8 cellular contexts compared by ENCODE assay signal in the genomic region with DNA sequence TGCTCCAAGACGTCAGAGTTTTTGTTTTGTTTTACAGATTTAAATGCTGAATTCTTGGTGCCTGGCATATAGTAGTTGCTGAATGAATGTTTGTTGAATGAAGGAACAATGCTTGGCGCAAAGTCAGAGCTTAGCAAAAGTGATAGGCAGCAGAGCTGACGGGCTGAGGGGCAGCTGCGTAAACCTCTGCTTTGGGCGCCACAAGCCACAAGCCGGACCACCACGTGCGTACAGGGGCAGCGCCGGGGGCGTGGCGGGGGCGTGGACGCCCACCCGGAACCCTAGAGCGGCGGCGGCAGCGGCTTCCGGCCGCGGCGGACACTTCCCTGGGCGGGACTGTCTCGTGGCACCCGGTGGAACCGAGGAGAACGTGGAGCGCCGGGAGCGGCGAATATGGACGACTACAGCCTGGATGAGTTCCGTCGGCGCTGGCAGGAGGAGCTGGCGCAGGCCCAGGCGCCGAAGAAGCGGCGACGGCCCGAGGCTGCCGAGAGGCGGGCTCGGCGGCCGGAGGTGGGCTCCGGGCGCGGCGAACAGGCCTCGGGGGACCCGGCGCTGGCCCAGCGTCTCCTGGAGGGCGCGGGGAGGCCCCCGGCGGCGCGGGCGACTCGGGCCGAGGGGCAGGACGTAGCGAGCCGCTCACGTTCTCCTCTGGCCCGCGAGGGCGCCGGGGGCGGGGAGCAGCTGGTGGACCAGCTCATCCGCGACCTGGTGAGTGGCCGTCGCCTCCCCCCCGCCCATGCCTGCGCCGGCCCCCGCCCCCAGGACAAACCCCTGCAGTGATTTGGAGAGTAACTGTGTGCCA. TPM values are rescaled to one million over a fixed set of nuclear protein-coding genes. Genes with fewer than 3 reads are reported as not detected.
A peak's percentile ranks its signal among the peaks of the same experiment; 100 is the strongest.
DNase-seq lines count a peak whose midpoint lies in the region; ATAC-seq, FAIRE-seq and TF ChIP-seq lines count a peak whose summit lies in the region.

A gene with protein sequence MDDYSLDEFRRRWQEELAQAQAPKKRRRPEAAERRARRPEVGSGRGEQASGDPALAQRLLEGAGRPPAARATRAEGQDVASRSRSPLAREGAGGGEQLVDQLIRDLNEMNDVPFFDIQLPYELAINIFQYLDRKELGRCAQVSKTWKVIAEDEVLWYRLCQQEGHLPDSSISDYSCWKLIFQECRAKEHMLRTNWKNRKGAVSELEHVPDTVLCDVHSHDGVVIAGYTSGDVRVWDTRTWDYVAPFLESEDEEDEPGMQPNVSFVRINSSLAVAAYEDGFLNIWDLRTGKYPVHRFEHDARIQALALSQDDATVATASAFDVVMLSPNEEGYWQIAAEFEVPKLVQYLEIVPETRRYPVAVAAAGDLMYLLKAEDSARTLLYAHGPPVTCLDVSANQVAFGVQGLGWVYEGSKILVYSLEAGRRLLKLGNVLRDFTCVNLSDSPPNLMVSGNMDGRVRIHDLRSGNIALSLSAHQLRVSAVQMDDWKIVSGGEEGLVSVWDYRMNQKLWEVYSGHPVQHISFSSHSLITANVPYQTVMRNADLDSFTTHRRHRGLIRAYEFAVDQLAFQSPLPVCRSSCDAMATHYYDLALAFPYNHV (plus strand): TSS at position 306 of the 805 bp plus-strand sequence. CDS start 88 bp downstream, at position 394.

- peaks cover 32% of the 10 kb centered on the region for H3K4me1 ChIP-seq in HepG2 (ENCODE audit: insufficient read depth, low read length)

- TF ChIP-seq RAD21 in HepG2 (CRISPR knock-in tag; IDR thresholded peaks at IDR 0.05), result peak; percentile 68; the same call in 1 of the 2 replicates

- H2AFZ ChIP-seq in HepG2 (ENCODE audit: low read length), result peak within 1 kb of the TSS; percentile 45

- no peak for FAIRE-seq in HepG2 (lab: Jason Lieb, UNC)

- H3K9ac ChIP-seq in HepG2 (ENCODE audit: insufficient read depth, low read depth, low read length), result peak within 1 kb of the TSS; percentile 88

- DNase-seq in AG04449 (ENCODE audit: low read depth, low spot score) (no peak), NCI-H2227 treated with DMSO at 0.1 percent for 48 hours (lab: John Stamatoyannopoulos, UW) (peak; percentile 65), dermis blood vessel endothelial cell (peak; percentile 79), HepG2 (ENCODE audit: low spot score) (peak; percentile 61)
- peak; percentile 56 for DNase-seq in activated CD4-positive, alpha-beta T cell treated with anti-CD3 and anti-CD28 coated beads for 4 hours
- peak; percentile 66 for DNase-seq in stimulated activated CD4-positive, alpha-beta T cell treated with anti-CD3 and anti-CD28 coated beads, Interleukin-4, amount 100 ng/mL, for 24 hours

- H3K4me3 ChIP-seq in AG04449 (ENCODE audit: low read depth, low read length) (peak within 1 kb of the TSS; percentile 80), HepG2 (replicated peaks in 1 of 3; ENCODE audit: insufficient read depth in 1 of 3, low read depth in 2 of 3, low read length in 3 of 3) (peak within 1 kb of the TSS; percentile 66 to 88 (median 78))

- CTCF ChIA-PET in AG04449 (lab: Yijun Ruan, JAX), result no interaction called here
- CTCF ChIA-PET in HepG2 (lab: Yijun Ruan, JAX; ENCODE audit: low intra/inter-chr PET ratio, low total read pairs), result no interaction called here

- POLR2A ChIA-PET in AG04449 (lab: Yijun Ruan, JAX) (interaction anchor here (1.5 kb wide), 1 partner anchor 10 kb away, joined by 3 read pairs; no protein-coding TSS in a partner anchor), HepG2 (lab: Yijun Ruan, JAX) (interaction anchor here (1.9 kb wide), 1 partner anchor 174 kb away, joined by 4 read pairs; no protein-coding TSS in a partner anchor)

- WGBS in HepG2 (ENCODE audit: low lambda C conversion rate), result 0% methylated on average over 5 of the region's 82 CpGs

- TF ChIP-seq EP300 in HepG2 (IDR thresholded peaks at IDR 0.05; ENCODE audit: low read depth in 2 of 2, low read length in 2 of 2), result no peak
- 0 out of 2 replicates have a peak, but pooled peaks have one; percentile 23 for TF ChIP-seq EP300 in HepG2 (CRISPR knock-in tag; IDR thresholded peaks at IDR 0.05; ENCODE audit: borderline replicate concordance)

- no peak for TF ChIP-seq CTCF in AG04449 (IDR thresholded peaks at IDR 0.05; ENCODE audit: insufficient read depth, low read length, missing control alignments)
- no peak for TF ChIP-seq CTCF in HepG2 (CRISPR knock-in tag; IDR thresholded peaks at IDR 0.05)

- H3K27me3 ChIP-seq in HepG2 (ENCODE audit: control insufficient read depth in 1 of 2, insufficient read depth in 2 of 2, low read length in 2 of 2), result no peaks in the 10 kb centered on the region

- H4K20me1 ChIP-seq in HepG2 (ENCODE audit: insufficient read depth, low read length), result no peaks in the 10 kb centered on the region

- no TSS peak for BruUV-seq in HepG2 (replicated peaks; lab: Mats Ljungman, UMichigan)

- no peaks in the 10 kb centered on the region for H3K9me3 ChIP-seq in HepG2 (ENCODE audit: low read length)

- peak; percentile 86 for ATAC-seq in GM18861 (IDR thresholded peaks at IDR 0.05; ENCODE audit: unreplicated experiment)
- ATAC-seq in HG03064 (IDR thresholded peaks at IDR 0.05; ENCODE audit: low read depth, unreplicated experiment), result peak; percentile 90
- ATAC-seq in HepG2, result peak; percentile 90

- in situ Hi-C loops in HepG2 (cut with HindIII; ENCODE audit: extremely low pct_ligation_motif_present, low pct_unique_long_range_greater_than_20kb), result loop anchor here (10.0 kb wide), 1 partner anchor 206 kb away; no protein-coding TSS in a partner anchor

- H3K4me2 ChIP-seq in HepG2 (ENCODE audit: low read depth, low read length), result peak within 1 kb of the TSS; percentile 92

- peak; percentile 79 for TF ChIP-seq POLR2A in HepG2 (IDR thresholded peaks at IDR 0.05; ENCODE audit: insufficient read depth in 1 of 2, low read depth in 2 of 2, low read length in 2 of 2)

- peaks cover 8% of the 10 kb centered on the region for H3K79me2 ChIP-seq in HepG2 (ENCODE audit: insufficient read depth, low read length)

- intact Hi-C loops in HepG2 (cut with micrococcal nuclease; ENCODE audit: unreplicated experiment), result loop anchor here (10.0 kb wide), 1 partner anchor 176 kb away; a partner anchor contains a TSS

- 0 out of 5 replicates have a peak, but pooled peaks cover 0 to 3% of the 10 kb centered on the region in 2 experiments for H3K36me3 ChIP-seq in HepG2 (replicated peaks in 1 of 2; ENCODE audit: control insufficient read depth in 1 of 2, insufficient read depth in 2 of 2, low read length in 2 of 2)

- H3K27ac ChIP-seq in HepG2 (ENCODE audit: extremely low read length, insufficient read depth, low read length), result peak within 1 kb of the TSS; percentile 79

TF ChIP-seq in HepG2, 621 proteins besides CTCF, POLR2A, EP300 and RAD21 (continues in another document):
- TF ChIP-seq CENPT (CRISPR knock-in tag; IDR thresholded peaks at IDR 0.05; ENCODE audit: low read depth) (no peak), ATF1 (CRISPR knock-in tag; IDR thresholded peaks at IDR 0.05) (no peak), KDM5A (IDR thresholded peaks at IDR 0.05; ENCODE audit: borderline replicate concordance, low read length) (peak; percentile 87)
- TF ChIP-seq, protein P1, sequence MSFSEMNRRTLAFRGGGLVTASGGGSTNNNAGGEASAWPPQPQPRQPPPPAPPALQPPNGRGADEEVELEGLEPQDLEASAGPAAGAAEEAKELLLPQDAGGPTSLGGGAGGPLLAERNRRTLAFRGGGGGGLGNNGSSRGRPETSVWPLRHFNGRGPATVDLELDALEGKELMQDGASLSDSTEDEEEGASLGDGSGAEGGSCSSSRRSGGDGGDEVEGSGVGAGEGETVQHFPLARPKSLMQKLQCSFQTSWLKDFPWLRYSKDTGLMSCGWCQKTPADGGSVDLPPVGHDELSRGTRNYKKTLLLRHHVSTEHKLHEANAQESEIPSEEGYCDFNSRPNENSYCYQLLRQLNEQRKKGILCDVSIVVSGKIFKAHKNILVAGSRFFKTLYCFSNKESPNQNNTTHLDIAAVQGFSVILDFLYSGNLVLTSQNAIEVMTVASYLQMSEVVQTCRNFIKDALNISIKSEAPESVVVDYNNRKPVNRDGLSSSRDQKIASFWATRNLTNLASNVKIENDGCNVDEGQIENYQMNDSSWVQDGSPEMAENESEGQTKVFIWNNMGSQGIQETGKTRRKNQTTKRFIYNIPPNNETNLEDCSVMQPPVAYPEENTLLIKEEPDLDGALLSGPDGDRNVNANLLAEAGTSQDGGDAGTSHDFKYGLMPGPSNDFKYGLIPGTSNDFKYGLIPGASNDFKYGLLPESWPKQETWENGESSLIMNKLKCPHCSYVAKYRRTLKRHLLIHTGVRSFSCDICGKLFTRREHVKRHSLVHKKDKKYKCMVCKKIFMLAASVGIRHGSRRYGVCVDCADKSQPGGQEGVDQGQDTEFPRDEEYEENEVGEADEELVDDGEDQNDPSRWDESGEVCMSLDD (CRISPR knock-in tag; IDR thresholded peaks at IDR 0.05; ENCODE audit: borderline replicate concordance), result peak; percentile 53; the same call in 1 of the 2 replicates

RNA-seq across cellular contexts. Expression of the gene that starts here (rescaled TPM):
- total RNA-seq in dermis blood vessel endothelial cell (15.5 and 16.0 TPM in 2 replicates), HepG2 (2016; rRNA removed; fragmentation: Illumina TruSeq; extraction: Trizol) (5.9 and 6.4 TPM in 2 replicates)
- total RNA-seq in HepG2 (2016; cell fraction: cytosol; rRNA removed; fragmentation: Illumina TruSeq; extraction: Trizol; ENCODE audit: low read depth), result 3.0 and 3.1 TPM in 2 replicates
- total RNA-seq in HepG2 (2016; cell fraction: insoluble cytoplasmic fraction; rRNA removed; fragmentation: Illumina TruSeq; extraction: Trizol), result 4.9 and 5.1 TPM in 2 replicates
- 1.9 and 2.3 TPM in 2 replicates for total RNA-seq in HepG2 (2016; cell fraction: membrane; rRNA removed; fragmentation: Illumina TruSeq; extraction: Trizol)
- 5.2 and 5.4 TPM in 2 replicates for total RNA-seq in HepG2 (2016; cell fraction: nucleus; rRNA removed; fragmentation: Illumina TruSeq; extraction: Trizol)
- polyA plus RNA-seq in HepG2 (2011; rRNA removed), result 5.1 and 6.2 TPM in 2 replicates
- polyA plus RNA-seq in HepG2 (2011; cell fraction: cytosol; rRNA removed), result 3.5 and 4.2 TPM in 2 replicates
- 9.2 and 11.2 TPM in 2 replicates for polyA plus RNA-seq in HepG2 (2011; cell fraction: nucleus; rRNA removed)
- polyA plus RNA-seq in HepG2 (2012), result 5.5 and 6.7 TPM in 2 replicates
- polyA plus RNA-seq in HepG2 (2016; cell fraction: cytosol; fragmentation: Illumina TruSeq; extraction: Trizol; ENCODE audit: low read depth), result 0.53 and 0.58 TPM in 2 replicates
- 4.8 and 5.4 TPM in 2 replicates for polyA plus RNA-seq in HepG2 (2016; cell fraction: insoluble cytoplasmic fraction; fragmentation: Illumina TruSeq; extraction: Trizol; ENCODE audit: low read depth)
- 0.95 and 0.97 TPM in 2 replicates for polyA plus RNA-seq in HepG2 (2016; cell fraction: membrane; fragmentation: Illumina TruSeq; extraction: Trizol; ENCODE audit: low read depth)
- polyA plus RNA-seq in HepG2 (2016; cell fraction: nucleus; fragmentation: Illumina TruSeq; extraction: Trizol; ENCODE audit: insufficient read depth, low read depth), result 5.8 and 6.0 TPM in 2 replicates
- polyA minus RNA-seq in HepG2 (2011; rRNA and poly(A)+ RNA removed; ENCODE audit: low replicate concordance), result 12.8 and 14.9 TPM in 2 replicates
- polyA minus RNA-seq in HepG2 (2011; cell fraction: cytosol; rRNA and poly(A)+ RNA removed), result 5.1 and 6.1 TPM in 2 replicates
- polyA minus RNA-seq in HepG2 (2011; cell fraction: nucleus; rRNA and poly(A)+ RNA removed), result 13.1 and 22.3 TPM in 2 replicates
